18 cellular contexts compared by ENCODE assay signal in the genomic region with DNA sequence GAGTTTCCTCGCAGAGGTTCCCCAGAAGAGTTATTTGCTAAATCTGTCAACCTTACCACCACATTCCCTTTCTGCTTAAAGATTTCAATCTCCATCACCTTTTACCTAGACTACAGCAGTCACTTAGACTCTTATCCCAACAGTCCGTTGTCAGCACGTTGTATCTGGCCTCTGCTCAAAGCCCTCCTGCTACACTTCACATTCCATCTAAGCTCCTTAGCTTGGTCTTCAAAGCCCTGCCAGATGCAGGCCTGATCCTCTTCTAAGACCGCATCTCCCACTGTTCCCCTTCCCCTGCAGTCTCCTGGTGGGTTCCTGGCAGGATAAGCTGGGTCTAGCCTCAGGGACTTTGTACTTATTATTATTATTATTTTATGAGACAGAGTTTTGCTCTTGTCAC. TPM values are rescaled to one million over a fixed set of nuclear protein-coding genes. Genes with fewer than 3 reads are reported as not detected.
DNase-seq lines count a peak whose midpoint lies in the region; ATAC-seq, FAIRE-seq and TF ChIP-seq lines count a peak whose summit lies in the region.
"Had no signal": no experiment of that assay in that cellular context is flagged by ENCODE, and none has a peak within 500 bp of the region (broad histone marks: within the 10 kb centered on the region; RNA-seq: fewer than 3 reads in every experiment).

No MANE protein-coding gene starts in this region.

- H4K20me1 ChIP-seq in keratinocyte (ENCODE audit: control insufficient read depth, extremely low read depth, insufficient read depth, low read length) (no peaks in the 10 kb centered on the region), osteoblast (ENCODE audit: insufficient read depth, low read length) (no peaks in the 10 kb centered on the region)

- no peak overlapping the region for H3K9ac ChIP-seq in SK-N-MC (ENCODE audit: insufficient read length)
- no peak overlapping the region for H3K9ac ChIP-seq in keratinocyte (ENCODE audit: control insufficient read depth, extremely low read depth, insufficient read depth, low read length)

- H3K36me3 ChIP-seq in SK-N-MC (ENCODE audit: insufficient read depth, low read length) (no peaks in the 10 kb centered on the region), keratinocyte (ENCODE audit: control insufficient read depth in 2 of 2, extremely low read depth in 1 of 2, insufficient read depth in 2 of 2, low read length in 2 of 2) (no peaks in the 10 kb centered on the region), osteoblast (ENCODE audit: insufficient read depth, low read length) (no peaks in the 10 kb centered on the region), Peyer's patch (no peaks in the 10 kb centered on the region)
- H3K36me3 ChIP-seq: BE2C, HAP-1 had no signal

- H3K9me1 ChIP-seq in keratinocyte (ENCODE audit: control insufficient read depth, extremely low read depth, insufficient read depth, low read length), result no peaks in the 10 kb centered on the region

- H3K27me3 ChIP-seq in keratinocyte (ENCODE audit: control insufficient read depth, extremely low read depth, insufficient read depth, low read length) (no peaks in the 10 kb centered on the region), osteoblast (ENCODE audit: insufficient read depth, low read length) (no peaks in the 10 kb centered on the region), Peyer's patch (no peaks in the 10 kb centered on the region)
- H3K27me3 ChIP-seq: BE2C had no signal

- H3K79me2 ChIP-seq in keratinocyte (ENCODE audit: control insufficient read depth, insufficient read depth, low read length) (no peaks in the 10 kb centered on the region), osteoblast (ENCODE audit: insufficient read depth, low read length) (no peaks in the 10 kb centered on the region)

- DNase-seq in D721Med (ENCODE audit: insufficient read length, low spot score) (peak; percentile 48), SK-N-MC (ENCODE audit: low read depth, low spot score) (no peak), keratinocyte (ENCODE audit: low read depth, low spot score) (no peak), osteoblast (ENCODE audit: insufficient read length, low spot score, missing footprints) (no peak), NCI-H1417 treated with DMSO at 0.1 percent for 48 hours (lab: John Stamatoyannopoulos, UW) (no peak), Peyer's patch (no peak)
- DNase-seq in activated naive CD4-positive, alpha-beta T cell (lab: John Stamatoyannopoulos, UW), result no peak
- DNase-seq: BE2C; Caco-2; CD8-positive, alpha-beta memory T cell; DMS53; GF-D8; GOT3; HFFc6 had no signal

- no peak for ATAC-seq in GM21737 (IDR thresholded peaks at IDR 0.05; ENCODE audit: unreplicated experiment)
- ATAC-seq: A549 had no signal

- dilution Hi-C loops in keratinocyte (cut with MboI; ENCODE audit: extremely low pct_ligation_motif_present, low sequenced_read_pairs), result no loop called here

- H3K9me3 ChIP-seq in SK-N-MC (ENCODE audit: low read depth, low read length) (no peaks in the 10 kb centered on the region), keratinocyte (ENCODE audit: control insufficient read depth, low read depth, low read length) (no peaks in the 10 kb centered on the region), osteoblast (ENCODE audit: low read depth, low read length) (no peaks in the 10 kb centered on the region), Peyer's patch (no peaks in the 10 kb centered on the region)
- H3K9me3 ChIP-seq: A549, BE2C, Caco-2, HAP-1 had no signal

- H2AFZ ChIP-seq in keratinocyte (ENCODE audit: control insufficient read depth, low read length), result peak overlapping the region; percentile 6
- peak overlapping the region; percentile 10 for H2AFZ ChIP-seq in osteoblast (ENCODE audit: low read length)

- TF ChIP-seq POLR2A in Peyer's patch (IDR thresholded peaks at IDR 0.05), result no peak

- no peak overlapping the region for H3K4me3 ChIP-seq in SK-N-MC
- no peak overlapping the region for H3K4me3 ChIP-seq in keratinocyte (ENCODE audit: control insufficient read depth in 2 of 3, extremely low read depth in 1 of 3, insufficient read depth in 2 of 3, low read depth in 1 of 3, low read length in 3 of 3)
- no peak overlapping the region for H3K4me3 ChIP-seq in osteoblast (ENCODE audit: insufficient read depth, low read length)
- H3K4me3 ChIP-seq in Peyer's patch, result no peak overlapping the region
- H3K4me3 ChIP-seq: A549, HAP-1 had no signal

- H3K27ac ChIP-seq in SK-N-MC, result peak overlapping the region; percentile 5; the same call in 1 of the 2 replicates
- no peak overlapping the region for H3K27ac ChIP-seq in keratinocyte (ENCODE audit: control insufficient read depth, insufficient read depth, low read length)
- no peak overlapping the region for H3K27ac ChIP-seq in osteoblast (ENCODE audit: low read depth, low read length)
- no peak overlapping the region for H3K27ac ChIP-seq in Peyer's patch
- H3K27ac ChIP-seq: A549 had no signal

- H3K4me2 ChIP-seq in keratinocyte (ENCODE audit: control insufficient read depth, extremely low read depth, insufficient read depth, low read depth, low read length) (no peak overlapping the region), osteoblast (ENCODE audit: insufficient read depth, low read length) (no peak overlapping the region)
- H3K4me2 ChIP-seq: A549 had no signal

- peak; percentile 25 for FAIRE-seq in D721Med (lab: Jason Lieb, UNC)
- no peak for FAIRE-seq in keratinocyte (lab: Jason Lieb, UNC)
- FAIRE-seq: A549, HTR-8/SVneo had no signal

- TF ChIP-seq CTCF in D721Med (IDR thresholded peaks at IDR 0.05; ENCODE audit: insufficient read depth, missing control alignments), result no peak
- no peak for TF ChIP-seq CTCF in keratinocyte (optimal IDR thresholded peaks at IDR 0.05 in 1 of 3, IDR thresholded peaks at IDR 0.05 in 1 of 3, conservative IDR thresholded peaks at IDR 0.05 in 1 of 3; ENCODE audit: extremely low read depth in 1 of 3, insufficient read depth in 2 of 3, low read length in 3 of 3)
- TF ChIP-seq CTCF in osteoblast (IDR thresholded peaks at IDR 0.05; ENCODE audit: extremely low read depth, low read depth, low read length), result no peak
- TF ChIP-seq CTCF in Peyer's patch (IDR thresholded peaks at IDR 0.05), result no peak

- H3K4me1 ChIP-seq in keratinocyte (ENCODE audit: control insufficient read depth, extremely low read depth, insufficient read depth, low read length) (no peaks in the 10 kb centered on the region), osteoblast (ENCODE audit: insufficient read depth, low read length) (no peaks in the 10 kb centered on the region), Peyer's patch (peaks cover 0 to 2% (median 0%) of the 10 kb centered on the region in 4 donors)
- H3K4me1 ChIP-seq: A549, BE2C, Caco-2 had no signal

RNA-seq across cellular contexts. Expression of a gene that starts 10.3 kb away (rescaled TPM):
- polyA plus RNA-seq in keratinocyte, result 1.0 to 4.6 TPM (median 1.4 TPM) in 3 replicates
- 5.6 TPM for polyA plus RNA-seq in keratinocyte (2011; ENCODE audit: low read depth)
- 1.6 and 2.8 TPM in 2 replicates for polyA plus RNA-seq in keratinocyte (2011; cell fraction: cytosol; rRNA removed)
- polyA plus RNA-seq in keratinocyte (2011; cell fraction: nucleus; rRNA removed), result 21.8 and 24.4 TPM in 2 replicates
- polyA plus RNA-seq in keratinocyte (2012; ENCODE audit: low replicate concordance), result 6.1 and 14.4 TPM in 2 replicates
- polyA minus RNA-seq in keratinocyte, result 10.7 to 92.1 TPM (median 11.8 TPM) in 3 replicates
- 9.0 TPM for polyA minus RNA-seq in keratinocyte (2011; cell fraction: cytosol; rRNA and poly(A)+ RNA removed)
- polyA minus RNA-seq in keratinocyte (2011; cell fraction: nucleus; rRNA and poly(A)+ RNA removed), result 21.9 and 33.0 TPM in 2 replicates
- 16.3 and 19.2 TPM in 2 replicates for total RNA-seq in osteoblast
- 100 to 1,000 TPM in 1 of 4 donors, 10 to 100 TPM in 3; 50.4 to 109 (median 81.8) TPM for total RNA-seq in Peyer's patch

RNA-seq across cellular contexts. Expression of a gene that starts 30.5 kb away (rescaled TPM):
- 5.1 to 7.7 TPM (median 7.3 TPM) in 3 replicates for polyA plus RNA-seq in keratinocyte
- 9.2 TPM for polyA plus RNA-seq in keratinocyte (2011; ENCODE audit: low read depth)
- polyA plus RNA-seq in keratinocyte (2011; cell fraction: cytosol; rRNA removed), result 4.7 and 7.9 TPM in 2 replicates
- polyA plus RNA-seq in keratinocyte (2011; cell fraction: nucleus; rRNA removed), result 34.3 and 40.8 TPM in 2 replicates
- 27.7 and 29.5 TPM in 2 replicates for polyA plus RNA-seq in keratinocyte (2012; ENCODE audit: low replicate concordance)
- 8.6 to 23.9 TPM (median 9.5 TPM) in 3 replicates for polyA minus RNA-seq in keratinocyte
- polyA minus RNA-seq in keratinocyte (2011; cell fraction: cytosol; rRNA and poly(A)+ RNA removed), result 10.2 TPM
- polyA minus RNA-seq in keratinocyte (2011; cell fraction: nucleus; rRNA and poly(A)+ RNA removed), result 15.7 and 18.5 TPM in 2 replicates
- total RNA-seq in osteoblast (24.5 and 30.8 TPM in 2 replicates), Peyer's patch (100 to 1,000 TPM in 1 of 4 donors, 10 to 100 TPM in 3; 51.2 to 167 (median 72.2) TPM)

RNA-seq across cellular contexts. Expression of a gene that starts 37.9 kb away (rescaled TPM):
- 4.3 to 7.4 TPM (median 4.8 TPM) in 3 replicates for polyA plus RNA-seq in keratinocyte
- polyA plus RNA-seq in keratinocyte (2011; ENCODE audit: low read depth), result 17.8 TPM
- polyA plus RNA-seq in keratinocyte (2011; cell fraction: cytosol; rRNA removed), result 3.6 and 7.5 TPM in 2 replicates
- polyA plus RNA-seq in keratinocyte (2011; cell fraction: nucleus; rRNA removed), result 19.0 and 23.4 TPM in 2 replicates
- 21.1 and 33.1 TPM in 2 replicates for polyA plus RNA-seq in keratinocyte (2012; ENCODE audit: low replicate concordance)
- polyA minus RNA-seq in keratinocyte, result 2.3 to 12.0 TPM (median 4.2 TPM) in 3 replicates
- 19.2 TPM for polyA minus RNA-seq in keratinocyte (2011; cell fraction: cytosol; rRNA and poly(A)+ RNA removed)
- 4.0 TPM in 2 replicates for polyA minus RNA-seq in keratinocyte (2011; cell fraction: nucleus; rRNA and poly(A)+ RNA removed)
- total RNA-seq in osteoblast (6.8 and 8.0 TPM in 2 replicates), Peyer's patch (100 to 1,000 TPM in 1 of 4 donors, 10 to 100 TPM in 3; 45.5 to 107 (median 65.0) TPM)

RNA-seq across cellular contexts. Expression of a gene that starts 59.5 kb away (rescaled TPM):
- 28.9 to 40.6 TPM (median 31.8 TPM) in 3 replicates for polyA plus RNA-seq in keratinocyte
- 9.0 TPM for polyA plus RNA-seq in keratinocyte (2011; ENCODE audit: low read depth)
- polyA plus RNA-seq in keratinocyte (2011; cell fraction: cytosol; rRNA removed), result 16.2 and 16.6 TPM in 2 replicates
- 121 and 138 TPM in 2 replicates for polyA plus RNA-seq in keratinocyte (2011; cell fraction: nucleus; rRNA removed)
- polyA plus RNA-seq in keratinocyte (2012; ENCODE audit: low replicate concordance), result 20.9 and 28.6 TPM in 2 replicates
- polyA minus RNA-seq in keratinocyte, result 29.8 to 36.4 TPM (median 34.7 TPM) in 3 replicates
- 15.7 TPM for polyA minus RNA-seq in keratinocyte (2011; cell fraction: cytosol; rRNA and poly(A)+ RNA removed)
- polyA minus RNA-seq in keratinocyte (2011; cell fraction: nucleus; rRNA and poly(A)+ RNA removed), result 28.6 and 36.6 TPM in 2 replicates
- total RNA-seq in osteoblast, result 20.3 and 25.0 TPM in 2 replicates
- 10 to 100 TPM; 38.9 to 94.1 (median 57.7) TPM for total RNA-seq in Peyer's patch
